Comparison of ENCODE assay signal across 13 cellular contexts in genomic region chr10:12934777-12935176, GRCh38.
DNase-seq lines count a peak whose midpoint lies in the region; ATAC-seq, FAIRE-seq and TF ChIP-seq lines count a peak whose summit lies in the region.
"Had no signal": no experiment of that assay in that cellular context is flagged by ENCODE, and none has a peak within 500 bp of the region (broad histone marks: within the 10 kb centered on the region; RNA-seq: fewer than 3 reads in every experiment).

No MANE protein-coding gene starts in this region.

- TF ChIP-seq EP300 in K562 (IDR thresholded peaks at IDR 0.05; ENCODE audit: low read length): no peak

- no peak for FAIRE-seq in K562 (lab: Jason Lieb, UNC)
- FAIRE-seq: frontal cortex had no signal

- H3K4me1 ChIP-seq in K562 (replicated peaks in 1 of 2; ENCODE audit: control insufficient read depth in 2 of 2, insufficient read depth in 2 of 2, low read length in 2 of 2) (no peaks in the 10 kb centered on the region), foreskin keratinocyte (peaks cover 10% of the 10 kb centered on the region), BE2C (no peaks in the 10 kb centered on the region), uterus (no peaks in the 10 kb centered on the region)
- H3K4me1 ChIP-seq: Caco-2, right atrium auricular region had no signal

- H3K27me3 ChIP-seq in K562 (ENCODE audit: control insufficient read depth in 2 of 2, insufficient read depth in 2 of 2, low read length in 2 of 2) (peaks cover 0 to 6% of the 10 kb centered on the region in 2 experiments; a peak in 2 of 5 replicates), foreskin keratinocyte (no peaks in the 10 kb centered on the region), BE2C (no peaks in the 10 kb centered on the region), uterus (no peaks in the 10 kb centered on the region)
- H3K27me3 ChIP-seq: right atrium auricular region had no signal

- CTCF ChIA-PET in K562 (lab: Yijun Ruan, JAX; ENCODE audit: low intra/inter-chr PET ratio): no interaction called here

- H3K9me3 ChIP-seq in K562 (replicated peaks; ENCODE audit: control insufficient read depth, insufficient read depth, low read depth, low read length): no peaks in the 10 kb centered on the region
- H3K9me3 ChIP-seq in BE2C: no peaks in the 10 kb centered on the region
- H3K9me3 ChIP-seq in uterus: no peaks in the 10 kb centered on the region
- H3K9me3 ChIP-seq: Caco-2 had no signal

- no peak overlapping the region for H3K4me2 ChIP-seq in K562 (ENCODE audit: insufficient read depth, low read length)

- no peaks in the 10 kb centered on the region; the same call in 1 of the 2 replicates for H4K20me1 ChIP-seq in K562 (replicated peaks; ENCODE audit: control insufficient read depth, insufficient read depth, low read length)

- no peak overlapping the region for H3K27ac ChIP-seq in K562 (ENCODE audit: extremely low read depth, low read depth, low read length)
- H3K27ac ChIP-seq in foreskin keratinocyte: peak overlapping the region; percentile 16
- H3K27ac ChIP-seq in uterus: no peak overlapping the region
- H3K27ac ChIP-seq: right atrium auricular region had no signal

- no peak for TF ChIP-seq RAD21 in K562 (CRISPR knock-in tag; conservative IDR thresholded peaks at IDR 0.05 in 1 of 2, IDR thresholded peaks at IDR 0.05 in 1 of 2)

- DNase-seq in Daoy (ENCODE audit: low read depth) (peak; percentile 73), NB4 (ENCODE audit: low read depth) (peak; percentile 85), K562 (ENCODE audit: extremely low read depth in 1 of 4, low spot score in 3 of 4) (no peak), foreskin keratinocyte (peak; percentile 52 to 73), NCI-H82 (lab: John Stamatoyannopoulos, UW) (no peak), mucosa of gallbladder (ENCODE audit: low spot score) (no peak), BE2C (no peak), uterus (no peak)
- DNase-seq: activated CD4-positive, alpha-beta memory T cell treated with anti-CD3 and anti-CD28 coated beads, Interleukin-2, amount 10 ng/mL, durations not matched to agents 7 days and 5 days; Caco-2; NCI-H2171 had no signal

- no peaks in the 10 kb centered on the region for H3K79me2 ChIP-seq in K562 (ENCODE audit: control insufficient read depth, insufficient read depth, low read length)

- H3K36me3 ChIP-seq in K562 (ENCODE audit: control insufficient read depth, insufficient read depth, low read length) (no peaks in the 10 kb centered on the region), BE2C (no peaks in the 10 kb centered on the region), uterus (no peaks in the 10 kb centered on the region)
- H3K36me3 ChIP-seq: right atrium auricular region had no signal

- ATAC-seq in K562: no peak
- ATAC-seq in foreskin keratinocyte: peak; percentile 91

- no peak overlapping the region for H3K4me3 ChIP-seq in NB4 (ENCODE audit: low read depth, low read length)
- no peak overlapping the region for H3K4me3 ChIP-seq in K562
- no peak overlapping the region for H3K4me3 ChIP-seq in BE2C (ENCODE audit: low read depth, low read length)
- H3K4me3 ChIP-seq in uterus: no peak overlapping the region
- H3K4me3 ChIP-seq: right atrium auricular region had no signal

- TF ChIP-seq CTCF in NB4 (IDR thresholded peaks at IDR 0.05; ENCODE audit: low read depth, low read length) (no peak), K562 (IDR thresholded peaks at IDR 0.05 in 2 of 3, conservative IDR thresholded peaks at IDR 0.05 in 1 of 3; ENCODE audit: insufficient read depth in 2 of 3, low read depth in 1 of 3, low read length in 3 of 3) (no peak), foreskin keratinocyte (conservative IDR thresholded peaks at IDR 0.05) (no peak), BE2C (IDR thresholded peaks at IDR 0.05; ENCODE audit: low read depth, low read length) (no peak), uterus (IDR thresholded peaks at IDR 0.05) (no peak)

- no peak overlapping the region for H3K9ac ChIP-seq in K562 (ENCODE audit: insufficient read depth in 1 of 2, low read depth in 2 of 2, low read length in 2 of 2)

- no peaks in the 10 kb centered on the region for H3K9me1 ChIP-seq in K562 (ENCODE audit: control insufficient read depth, insufficient read depth, low read length)

- no TSS peak for BruUV-seq in K562 (replicated peaks; lab: Mats Ljungman, UMichigan)

- intact Hi-C loops in K562 (cut with micrococcal nuclease) (no loop called here), uterus (cut with DNase I; ENCODE audit: low total_unique reads) (no loop called here)

- POLR2A ChIA-PET in K562 (lab: Yijun Ruan, JAX): no interaction called here

- WGBS in K562 (ENCODE audit: insufficient coverage, low coverage, missing lambda C conversion rate): 1% methylated on average over 4 of the region's 4 CpGs

- TF ChIP-seq POLR2A in NB4 (IDR thresholded peaks at IDR 0.05; ENCODE audit: extremely low read depth, insufficient read length) (no peak), K562 (conservative IDR thresholded peaks at IDR 0.05) (no peak), uterus (IDR thresholded peaks at IDR 0.05) (no peak)

- in situ Hi-C loops in K562 (cut with MboI): no loop called here

- H2AFZ ChIP-seq in K562 (ENCODE audit: low read depth, low read length): no peak overlapping the region

TF ChIP-seq in K562, 482 proteins besides CTCF, POLR2A, EP300 and RAD21:
- no peak for TF ChIP-seq RNF219 (CRISPR knock-in tag; IDR thresholded peaks at IDR 0.05)
- TF ChIP-seq CEBPG (CRISPR knock-in tag; IDR thresholded peaks at IDR 0.05): no peak
- TF ChIP-seq CEBPG (tag; conservative IDR thresholded peaks at IDR 0.05 in 1 of 2, IDR thresholded peaks at IDR 0.05 in 1 of 2): 0 out of 4 replicates have a peak, but pooled peaks of 1 of the 2 experiments have one; percentile 18
- TF ChIP-seq CEBPB (tag; IDR thresholded peaks at IDR 0.05): peak; percentile 51; the same call in 1 of the 2 replicates

Comparison
In these comparisons a context has a peak if more than half of its experiments do, and no peak if none do; other contexts are left out.
1. DNase-seq: peak in Daoy (single experiment), NB4 (single experiment) and foreskin keratinocyte (2 of 2); none in K562 (0 of 4), NCI-H82 (single experiment), mucosa of gallbladder (single experiment), BE2C (single experiment) and uterus (0 of 2).